Comparison of ENCODE assay signal across 8 cellular contexts in genomic region chr5:13250450-13251291, GRCh38.
DNase-seq lines count a peak whose midpoint lies in the region; TF ChIP-seq lines count a peak whose summit lies in the region.

No MANE protein-coding gene starts in this region.

- peak; percentile 32 for TF ChIP-seq CTCF in HFF-Myc (IDR thresholded peaks at IDR 0.05; ENCODE audit: low read depth, low read length, missing control alignments)

- DNase-seq in EL (peak; percentile 2), HFF-Myc (ENCODE audit: extremely low read depth, low read depth) (no peak), RPMI8226 (peak; percentile 22), kidney tubule cell (ENCODE audit: low spot score) (peak; percentile 25), retina (no peak), NOMO-1 treated with dmso at 0.1 percent for 144 hours (lab: John Stamatoyannopoulos, UW; ENCODE audit: unreplicated experiment) (no peak), GDM1 (lab: John Stamatoyannopoulos, UW) (no peak)
- DNase-seq in stimulated activated CD4-positive, alpha-beta T cell treated with anti-CD3 and anti-CD28 coated beads, Interleukin-2, amount 100 ng/mL, for 48 hours, result no peak

- H3K4me3 ChIP-seq in HFF-Myc (replicated peaks; ENCODE audit: low read depth, low read length), result no peak overlapping the region

Comparison
In these comparisons a context has a peak if more than half of its experiments do, and no peak if none do; other contexts are left out.
1. DNase-seq: peak in EL (single experiment), RPMI8226 (single experiment) and kidney tubule cell (single experiment); none in HFF-Myc (single experiment), retina (single experiment), stimulated activated CD4-positive, alpha-beta T cell treated with anti-CD3 and anti-CD28 coated beads, Interleukin-2, amount 100 ng/mL, for 48 hours (0 of 2), NOMO-1 treated with dmso at 0.1 percent for 144 hours (single experiment) and GDM1 (single experiment).